ENCODE assay signal across 8 cellular contexts in the genomic region with DNA sequence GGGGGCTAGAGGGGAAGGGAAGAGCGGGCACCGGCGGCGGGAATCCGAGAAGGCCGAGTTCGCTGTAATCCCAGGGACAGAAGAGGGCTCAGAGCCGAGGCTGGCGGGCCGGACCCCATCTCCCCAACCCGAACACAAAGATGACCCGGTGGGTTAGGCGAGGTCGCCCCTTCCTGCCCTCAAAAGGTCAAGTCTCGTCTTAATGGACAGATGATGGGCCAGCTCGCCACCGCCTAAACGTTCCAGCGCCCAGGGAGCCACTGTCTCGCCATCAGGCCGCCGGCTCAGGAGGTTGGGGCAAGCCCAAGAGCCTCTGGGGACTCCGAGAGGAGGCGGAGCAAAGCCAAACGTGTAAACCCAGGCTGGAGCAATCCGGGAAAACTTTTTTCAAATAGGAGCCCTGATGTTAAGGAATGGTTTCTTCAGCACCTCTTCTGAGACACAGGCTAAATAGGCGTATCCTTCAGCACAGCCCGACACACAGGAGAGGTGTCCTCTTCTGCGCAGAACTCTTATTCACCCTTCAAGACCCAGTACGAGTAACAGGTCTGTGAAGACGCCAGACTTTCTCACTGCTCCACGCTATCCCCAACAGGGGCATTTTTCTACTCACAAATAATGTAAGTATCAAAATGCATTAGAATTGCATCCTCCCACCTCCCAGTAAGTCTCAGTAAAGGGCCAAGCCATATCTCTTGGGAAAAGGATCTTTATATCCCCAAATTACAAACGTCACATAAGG.
DNase-seq lines count a peak whose midpoint lies in the region; ATAC-seq and TF ChIP-seq lines count a peak whose summit lies in the region.

No MANE protein-coding gene starts in this region.

- ATAC-seq in GM19328 (IDR thresholded peaks at IDR 0.05; ENCODE audit: unreplicated experiment), result no peak

- H3K27me3 ChIP-seq in HUES6 (ENCODE audit: control insufficient read depth, insufficient read depth, low read length), result peaks cover 80% of the 10 kb centered on the region
- H3K27me3 ChIP-seq in duodenal mucosa (ENCODE audit: control insufficient read depth in 1 of 2, insufficient read depth in 2 of 2, low read length in 2 of 2), result peaks cover 67 to 71% of the 10 kb centered on the region in 2 donors
- H3K27me3 ChIP-seq in muscle layer of duodenum (ENCODE audit: low read depth, low read length), result peaks cover 57% of the 10 kb centered on the region

- H3K9ac ChIP-seq in HUES6 (ENCODE audit: low read length) (no peak overlapping the region), duodenal mucosa (ENCODE audit: low read depth in 1 of 2, low read length in 2 of 2) (no peak overlapping the region)

- TF ChIP-seq CTCF in AG09309 (IDR thresholded peaks at IDR 0.05; ENCODE audit: control insufficient read depth, insufficient read depth, low read depth, low read length, missing control alignments), result no peak

- no peak for DNase-seq in AG09309 (ENCODE audit: low read depth)
- no peak for DNase-seq in central memory CD4-positive, alpha-beta T cell
- no peak for DNase-seq in SKM-1 treated with dmso at 0.1 percent for 144 hours (lab: John Stamatoyannopoulos, UW; ENCODE audit: unreplicated experiment)
- DNase-seq in NCI-H510A treated with DMSO at 0.1 percent for 48 hours (lab: John Stamatoyannopoulos, UW), result no peak

- peak overlapping the region; percentile 61 for H3K4me3 ChIP-seq in AG09309 (ENCODE audit: control insufficient read depth, low read depth, low read length)
- H3K4me3 ChIP-seq in HUES6 (ENCODE audit: low read depth, low read length), result peak overlapping the region; percentile 65
- H3K4me3 ChIP-seq in duodenal mucosa (ENCODE audit: low read depth in 1 of 2, low read length in 2 of 2), result peak overlapping the region; percentile 63 to 65
- peak overlapping the region; percentile 57 to 73 for H3K4me3 ChIP-seq in muscle layer of duodenum (ENCODE audit: low read depth in 1 of 2, low read length in 2 of 2)

- H3K9me3 ChIP-seq in HUES6 (ENCODE audit: control insufficient read depth, insufficient read depth, low read depth, low read length), result no peaks in the 10 kb centered on the region
- no peaks in the 10 kb centered on the region for H3K9me3 ChIP-seq in duodenal mucosa (ENCODE audit: control insufficient read depth in 1 of 2, low read length in 2 of 2)
- no peaks in the 10 kb centered on the region for H3K9me3 ChIP-seq in muscle layer of duodenum (ENCODE audit: control insufficient read depth in 1 of 2, low read length in 2 of 2)

- H3K36me3 ChIP-seq in HUES6 (ENCODE audit: control insufficient read depth, insufficient read depth, low read length) (no peaks in the 10 kb centered on the region), duodenal mucosa (ENCODE audit: control insufficient read depth in 1 of 2, insufficient read depth in 2 of 2, low read length in 2 of 2) (no peaks in the 10 kb centered on the region), muscle layer of duodenum (ENCODE audit: control insufficient read depth in 1 of 2, insufficient read depth in 2 of 2, low read length in 2 of 2) (peaks cover 0 to 6% of the 10 kb centered on the region in 2 donors)

- H3K4me1 ChIP-seq in HUES6 (ENCODE audit: control insufficient read depth, insufficient read depth, low read length), result peaks cover 34% of the 10 kb centered on the region
- H3K4me1 ChIP-seq in duodenal mucosa (ENCODE audit: control insufficient read depth in 1 of 2, insufficient read depth in 2 of 2, low read length in 2 of 2), result peaks cover 20 to 30% of the 10 kb centered on the region in 2 donors
- H3K4me1 ChIP-seq in muscle layer of duodenum (ENCODE audit: control insufficient read depth in 1 of 2, insufficient read depth in 2 of 2, low read length in 2 of 2), result peaks cover 0 to 36% of the 10 kb centered on the region in 2 donors

- H3K27ac ChIP-seq in HUES6 (ENCODE audit: low read depth, low read length) (no peak overlapping the region), duodenal mucosa (ENCODE audit: low read depth, low read length) (no peak overlapping the region), muscle layer of duodenum (ENCODE audit: low read length) (no peak overlapping the region)
